In genomic region chr6:28865551-28866341, GRCh38 we compare ENCODE assay signal across 8 cellular contexts. TPM values are rescaled to one million over a fixed set of nuclear protein-coding genes. Genes with fewer than 3 reads are reported as not detected.
DNase-seq lines count a peak whose midpoint lies in the region; ATAC-seq, FAIRE-seq and TF ChIP-seq lines count a peak whose summit lies in the region.
"Not testable (repeated sequence)": the region's sequence is repeated elsewhere in the genome, so short reads cannot be mapped to it uniquely, and the experiment has no call there.

No MANE protein-coding gene starts in this region.

- not testable (repeated sequence) for H3K56ac ChIP-seq in H1 (replicated peaks; ENCODE audit: insufficient read length, low read depth, low read length)

- H2BK120ac ChIP-seq in H1 (replicated peaks; ENCODE audit: low read depth, low read length), result not testable (repeated sequence)

- intact Hi-C loops in A673 (cut with micrococcal nuclease; ENCODE audit: unreplicated experiment), result loop anchor here (10.0 kb wide), 2 partner anchors 119 to 971 kb away; a partner anchor contains a TSS

- H3K23me2 ChIP-seq in H1 (ENCODE audit: low read depth, low read length), result not testable (repeated sequence)

- not testable (repeated sequence) for H3K9me3 Mint-ChIP-seq in memory B cell

- H2AK5ac ChIP-seq in H1 (ENCODE audit: low read depth, low read length), result not testable (repeated sequence)

- not testable (repeated sequence) for TF ChIP-seq CTCF in A673 (conservative IDR thresholded peaks at IDR 0.05; ENCODE audit: low read depth, low read length); SK-N-SH (IDR thresholded peaks at IDR 0.05); H1 (IDR thresholded peaks at IDR 0.05; ENCODE audit: control extremely low read depth in 1 of 3, insufficient read depth in 1 of 3, low read depth in 1 of 3, low read length in 3 of 3)

- H4K8ac ChIP-seq in H1 (ENCODE audit: extremely low read depth, insufficient read depth, low read length), result not testable (repeated sequence)

- CTCF ChIA-PET in A673 (lab: Charles Lee) (interaction anchor here (1.2 kb wide), 1 partner anchor 115 kb away, joined by 3 read pairs; no protein-coding TSS in a partner anchor), SK-N-SH (lab: Yijun Ruan, JAX) (interaction anchor here (0.8 to 2.6 kb wide), 4 partner anchors 25 to 181 kb away, joined by 3 to 9 read pairs (median 5); no protein-coding TSS in a partner anchor), H1 (lab: Charles Lee; ENCODE audit: partially characterized antibody) (interaction anchor here (0.6 to 9.1 kb wide), 9 partner anchors 9 to 93 kb away, joined by 3 to 107 read pairs (median 4); no protein-coding TSS in a partner anchor)

- BruUV-seq in A673 (replicated peaks; lab: Mats Ljungman, UMichigan), result TSS peak; percentile 100

- peak; percentile 86 for DNase-seq in A673 (ENCODE audit: low spot score)
- DNase-seq in NCI-H146 treated with DMSO at 0.1 percent for 48 hours (lab: John Stamatoyannopoulos, UW; ENCODE audit: unreplicated experiment), result peak; percentile 68
- DNase-seq in SK-N-SH, result peak; percentile 53
- DNase-seq in activated T-cell treated with anti-CD3 and anti-CD28 coated beads, Interleukin-2, amount 50 U/mL, for 48 hours, result peak; percentile 78 to 79
- peak in 1 of 2 experiments; percentile 66 for DNase-seq in H1 (ENCODE audit: low read depth in 1 of 2, low spot score in 2 of 2)
- DNase-seq in memory B cell (ENCODE audit: low spot score in 2 of 2), result peak in 1 of 2 donors; percentile 19
- peak; percentile 81 for DNase-seq in stimulated activated CD4-positive, alpha-beta T cell treated with anti-CD3 and anti-CD28 coated beads, Interleukin-1b, Interleukin-23, amount 100 ng/mL, for 48 hours

- not testable (repeated sequence) for H3K23ac ChIP-seq in H1 (ENCODE audit: insufficient read length)

- TF ChIP-seq RAD21 in SK-N-SH (IDR thresholded peaks at IDR 0.05; ENCODE audit: low read length); H1 (IDR thresholded peaks at IDR 0.05 in 1 of 2, conservative IDR thresholded peaks at IDR 0.05 in 1 of 2; ENCODE audit: low read depth in 2 of 2, low read length in 2 of 2): not testable (repeated sequence)

- H2BK12ac ChIP-seq in H1 (ENCODE audit: low read depth, low read length), result not testable (repeated sequence)

- H3K4ac ChIP-seq in H1 (replicated peaks; ENCODE audit: insufficient read length, low read depth, low read length), result not testable (repeated sequence)

- peak overlapping the region; percentile 91 for H3K4me3 Mint-ChIP-seq in memory B cell

- TF ChIP-seq EP300 in SK-N-SH (IDR thresholded peaks at IDR 0.05; ENCODE audit: borderline replicate concordance in 1 of 2, low read depth in 1 of 2, low read length in 1 of 2); H1 (IDR thresholded peaks at IDR 0.05; ENCODE audit: borderline replicate concordance in 1 of 2, low read depth in 2 of 2, low read length in 2 of 2): not testable (repeated sequence)

- H4K20me1 ChIP-seq in SK-N-SH (ENCODE audit: insufficient read depth); H1 (replicated peaks in 1 of 2; ENCODE audit: control insufficient read depth in 1 of 2, insufficient read depth in 2 of 2, low read length in 2 of 2): not testable (repeated sequence)

- H3K4me1 Mint-ChIP-seq in memory B cell, result peaks cover 17% of the 10 kb centered on the region

- H3K36me3 ChIP-seq in A673 (ENCODE audit: insufficient read depth, low read length, poor library complexity, severe bottlenecking); SK-N-SH (replicated peaks in 1 of 2; ENCODE audit: control insufficient read depth in 1 of 2, insufficient read depth in 2 of 2, low read length in 1 of 2); H1 (ENCODE audit: control insufficient read depth in 2 of 4, insufficient read depth in 4 of 4, low read length in 3 of 4): not testable (repeated sequence)

- not testable (repeated sequence) for H4K5ac ChIP-seq in H1 (ENCODE audit: insufficient read length, low read depth, low read length)

- WGBS in SK-N-SH (ENCODE audit: low lambda C conversion rate), result 48% methylated on average over 23 of the region's 23 CpGs
- 79% methylated on average over 23 of the region's 23 CpGs; no CpG with 5 or more reads in 1 of the 2 experiments for WGBS in H1 (ENCODE audit: extremely low coverage in 1 of 2, insufficient coverage in 1 of 2, insufficient read length in 1 of 2, insufficient replicate concordance in 2 of 2, low coverage in 1 of 2, low lambda C conversion rate in 2 of 2, missing lambda C conversion rate in 1 of 2), 2 experiments

- peak; percentile 11 for ATAC-seq in GM19455 (IDR thresholded peaks at IDR 0.05; ENCODE audit: unreplicated experiment)
- peak; percentile 23 for ATAC-seq in memory B cell (ENCODE audit: low read depth)

- H4K91ac ChIP-seq in H1 (replicated peaks; ENCODE audit: insufficient read length, low read length), result not testable (repeated sequence)

- H3K4me1 ChIP-seq in A673 (ENCODE audit: insufficient read depth, low read length, poor library complexity, severe bottlenecking), result peaks cover 15% of the 10 kb centered on the region
- H3K4me1 ChIP-seq in SK-N-SH (ENCODE audit: control insufficient read depth in 1 of 2, insufficient read depth in 2 of 2, low read depth in 1 of 2, low read length in 1 of 2), result peaks cover 0 to 11% of the 10 kb centered on the region in 2 experiments; a peak in 2 of 4 replicates
- not testable (repeated sequence) for H3K4me1 ChIP-seq in H1 (replicated peaks in 1 of 4; ENCODE audit: control insufficient read depth in 3 of 4, insufficient read depth in 4 of 4, low read length in 3 of 4)

- not testable (repeated sequence) for H3K79me2 ChIP-seq in SK-N-SH (ENCODE audit: insufficient read depth); H1 (ENCODE audit: control insufficient read depth in 1 of 2, insufficient read depth in 2 of 2, low read length in 2 of 2)

- H3K79me1 ChIP-seq in H1 (ENCODE audit: low read depth, low read length), result not testable (repeated sequence)

- H3K9me2 ChIP-seq in SK-N-SH, result not testable (repeated sequence)

- POLR2A ChIA-PET in A673 (lab: Charles Lee; ENCODE audit: low non-redundant PET), result interaction anchor here (1.2 kb wide), 1 partner anchor 994 kb away, joined by 3 read pairs; a partner anchor contains a TSS
- POLR2A ChIA-PET in SK-N-SH (lab: Yijun Ruan, JAX), result interaction anchor here (0.6 to 3.2 kb wide), 16 partner anchors 9 to 1733 kb away, joined by 3 to 32 read pairs (median 6); a partner anchor contains a TSS
- POLR2A ChIA-PET in H1 (lab: Charles Lee; ENCODE audit: partially characterized antibody), result interaction anchor here (0.6 to 6.6 kb wide), 28 partner anchors 10 to 1720 kb away, joined by 3 to 55 read pairs (median 5); partner anchors contain the start of gene TRIM27

- H2BK15ac ChIP-seq in H1 (ENCODE audit: low read length), result not testable (repeated sequence)

- not testable (repeated sequence) for H3K9me3 ChIP-seq in A673 (ENCODE audit: low read depth, low read length, poor library complexity, severe bottlenecking); SK-N-SH; H1 (ENCODE audit: insufficient read depth in 2 of 2, low read depth in 1 of 2, low read length in 1 of 2)

- H3K4me3 ChIP-seq in A673 (ENCODE audit: low read depth, low read length, poor library complexity, severe bottlenecking) (peak overlapping the region; percentile 56), SK-N-SH (ENCODE audit: low read depth in 2 of 2, low read length in 1 of 2) (peak overlapping the region; percentile 72), H1 (ENCODE audit: extremely low read depth in 1 of 4, insufficient read depth in 2 of 4, low read depth in 3 of 4, low read length in 4 of 4) (peak overlapping the region; percentile 41 to 62 (median 56); a peak in 6 of 8 replicates)

- H3K9ac ChIP-seq in SK-N-SH, result peak overlapping the region; percentile 53; the same call in 1 of the 2 replicates
- 0 out of 7 replicates have a peak overlapping the region, but pooled peaks of 2 of the 4 experiments have one; percentile 60 to 63 for H3K9ac ChIP-seq in H1 (replicated peaks in 1 of 4; ENCODE audit: extremely low read depth in 1 of 4, low read depth in 3 of 4, low read length in 3 of 4)

- TF ChIP-seq POLR2A in H1 (IDR thresholded peaks at IDR 0.05; ENCODE audit: control extremely low read depth in 1 of 2, low read depth in 2 of 2, low read length in 2 of 2), result peak; percentile 70 to 94

- peaks cover 23% of the 10 kb centered on the region for H3F3A ChIP-seq in SK-N-SH (replicated peaks; ENCODE audit: insufficient read depth)

- H3K4me2 ChIP-seq in SK-N-SH (peak overlapping the region; percentile 81), H1 (ENCODE audit: insufficient read depth in 1 of 2, low read depth in 2 of 2, low read length in 2 of 2) (peak overlapping the region; percentile 52 to 79)

- H3K27ac Mint-ChIP-seq in memory B cell, result peak overlapping the region; percentile 89

- H3K27ac ChIP-seq in A673 (ENCODE audit: low read depth, low read length, poor library complexity, severe bottlenecking), result peak overlapping the region; percentile 76
- H3K27ac ChIP-seq in SK-N-SH (ENCODE audit: low read depth in 2 of 2, low read length in 1 of 2), result peak overlapping the region; percentile 39 to 93
- H3K27ac ChIP-seq in H1 (ENCODE audit: low read depth, low read length), result not testable (repeated sequence)

- H2AFZ ChIP-seq in SK-N-SH (ENCODE audit: low read depth), result peak overlapping the region; percentile 84; the same call in 1 of the 2 replicates
- H2AFZ ChIP-seq in H1 (ENCODE audit: low read length), result not testable (repeated sequence)

- not testable (repeated sequence) for H3K27me3 Mint-ChIP-seq in memory B cell

- FAIRE-seq in H1 (lab: Jason Lieb, UNC), result peak; percentile 69

- H3K18ac ChIP-seq in H1 (ENCODE audit: extremely low read depth, low read length), result not testable (repeated sequence)

- H3K36me3 Mint-ChIP-seq in memory B cell, result not testable (repeated sequence)

- not testable (repeated sequence) for H2BK20ac ChIP-seq in H1 (ENCODE audit: low read length)

- not testable (repeated sequence) for H3K27me3 ChIP-seq in A673 (replicated peaks; ENCODE audit: insufficient read depth, low read depth, low read length, poor library complexity); SK-N-SH (ENCODE audit: insufficient read depth); H1 (replicated peaks in 1 of 4; ENCODE audit: control insufficient read depth in 3 of 4, extremely low read depth in 1 of 4, insufficient read depth in 3 of 4, low read length in 3 of 4)

- H3K14ac ChIP-seq in H1 (ENCODE audit: insufficient read length), result not testable (repeated sequence)

- peak overlapping the region; percentile 72; the same call in 1 of the 2 replicates for H2BK5ac ChIP-seq in H1 (ENCODE audit: low read depth, low read length)

RNA-seq across cellular contexts. Expression of gene TRIM27, which starts 58.0 kb away (rescaled TPM):
- 70.5 and 81.1 TPM in 2 replicates for total RNA-seq in A673 (2021)
- polyA plus RNA-seq in SK-N-SH (2012; rRNA removed) (43.8 and 67.4 TPM in 2 replicates), H1 (2011; rRNA removed) (61.2 and 85.9 TPM in 2 replicates)
- 38.7 and 46.0 TPM in 2 replicates for polyA plus RNA-seq in SK-N-SH (2012; cell fraction: cytosol; rRNA removed)
- 100 and 125 TPM in 2 replicates for polyA plus RNA-seq in SK-N-SH (2012; cell fraction: nucleus; rRNA removed)
- 76.4 and 78.9 TPM in 2 replicates for total RNA-seq in H1 (2021; fragmentation: NEBNext Ultra II Directional; extraction: Animal tissue kit (Norgen Biotek cat#: 25700))
- polyA plus RNA-seq in H1 (2011; cell fraction: cytosol; rRNA removed), result 67.9 TPM
- polyA plus RNA-seq in H1 (2011; cell fraction: nucleus; rRNA removed), result 84.9 TPM
- 59.9 to 67.2 TPM (median 65.2 TPM) in 4 replicates for polyA plus RNA-seq in H1 (2012, experiment 1 of 2)
- 79.0 TPM for polyA plus RNA-seq in H1 (2012, experiment 2 of 2)
- polyA plus RNA-seq in H1 (2013, experiment 1 of 2), result 44.6 TPM
- polyA plus RNA-seq in H1 (2013, experiment 2 of 2), result 42.9 TPM
- polyA minus RNA-seq in H1 (2011; rRNA and poly(A)+ RNA removed), result 105 and 114 TPM in 2 replicates
- polyA minus RNA-seq in H1 (2011; cell fraction: cytosol; rRNA and poly(A)+ RNA removed), result 70.7 TPM
- 92.8 TPM for polyA minus RNA-seq in H1 (2011; cell fraction: nucleus; rRNA and poly(A)+ RNA removed)
